In the genomic region with DNA sequence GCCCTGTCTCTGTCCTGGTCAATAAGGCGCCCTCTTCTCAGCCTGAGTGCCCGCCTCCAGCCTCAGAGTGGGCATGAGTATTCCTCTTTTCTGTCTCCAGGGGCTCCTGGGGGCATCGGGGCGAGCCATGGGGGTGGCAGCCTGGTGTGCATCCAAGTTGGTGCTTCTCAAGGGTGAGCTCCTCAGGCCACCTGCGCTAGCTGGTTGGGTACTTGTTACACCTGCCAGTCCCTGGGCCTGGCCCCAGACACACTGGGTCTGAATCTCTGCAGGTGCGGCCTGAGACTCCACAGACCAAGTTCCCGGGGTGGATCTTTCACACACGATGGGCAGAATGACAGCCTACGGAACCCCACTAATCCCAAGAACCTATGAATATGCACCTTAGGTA, we compare ENCODE assay signal across 22 cellular contexts.
"Had no signal": no experiment of that assay in that cellular context is flagged by ENCODE, and none has a peak within 500 bp of the region (broad histone marks: within the 10 kb centered on the region; RNA-seq: fewer than 3 reads in every experiment).

No MANE protein-coding gene starts in this region.

- H3K27me3 ChIP-seq: adrenal gland, ascending aorta, brain microvascular endothelial cell, hepatocyte, neural progenitor cell had no signal

- H3K4me3 Mint-ChIP-seq: activated naive CD8-positive, alpha-beta T cell; activated T-cell treated with anti-CD3 and anti-CD28 coated beads, Interleukin-2, amount 50 U/mL, for 4 hours; naive thymus-derived CD4-positive, alpha-beta T cell; neural progenitor cell; T-helper 17 cell had no signal

- H3K4me3 ChIP-seq: adrenal gland, ascending aorta, hepatocyte, lower lobe of right lung, neural progenitor cell, prostate gland had no signal

- H3K36me3 Mint-ChIP-seq: activated naive CD8-positive, alpha-beta T cell; immature natural killer cell; naive thymus-derived CD4-positive, alpha-beta T cell; neural progenitor cell had no signal

- ATAC-seq: activated T-cell treated with anti-CD3 and anti-CD28 coated beads, Interleukin-2, amount 50 U/mL, for 4 hours; left lobe of liver; lower lobe of right lung; naive thymus-derived CD4-positive, alpha-beta T cell; T-helper 17 cell had no signal

- H3K36me3 ChIP-seq: adrenal gland, ascending aorta, brain microvascular endothelial cell, lower lobe of right lung, neural progenitor cell, prostate gland had no signal

- H3K9me3 ChIP-seq: adrenal gland, ascending aorta, lower lobe of right lung, prostate gland had no signal

- DNase-seq: activated CD4-positive, alpha-beta T cell treated with anti-CD3 and anti-CD28 coated beads for 48 hours; activated CD8-positive, alpha-beta memory T cell treated with anti-CD3 and anti-CD28 coated beads, Interleukin-2, amount 50 U/mL, for 4 hours; activated naive CD4-positive, alpha-beta T cell; activated T-cell treated with anti-CD3 and anti-CD28 coated beads, Interleukin-2, amount 50 U/mL, for 4 hours; brain microvascular endothelial cell; central memory CD4-positive, alpha-beta T cell; effector memory CD4-positive, alpha-beta T cell; foreskin melanocyte; immature natural killer cell; lower lobe of right lung; stimulated activated CD4-positive, alpha-beta T cell treated with anti-CD3 and anti-CD28 coated beads, Interleukin-4, amount 100 ng/mL, for 24 hours; stimulated activated naive CD4-positive, alpha-beta T cell treated with Interleukin-2 at 50 U/mL for 16 hours; T-helper 17 cell had no signal

- H3K27ac ChIP-seq: adrenal gland, ascending aorta, brain microvascular endothelial cell, hepatocyte, lower lobe of right lung, neural progenitor cell, prostate gland had no signal

- H3K27ac Mint-ChIP-seq: activated naive CD8-positive, alpha-beta T cell; activated T-helper 2 cell treated with anti-CD3 and anti-CD28 coated beads, Interferon-gamma antibody, Interleukin-2, Interleukin-4, amounts not matched to agents 10 μg/mL and 5 μg/mL and 100 μg/mL, durations not matched to agents 14 hours and 24 hours and 36 hours; naive thymus-derived CD4-positive, alpha-beta T cell; T-helper 17 cell had no signal

- H3K4me1 ChIP-seq: ascending aorta, prostate gland had no signal

- H3K9me3 Mint-ChIP-seq: activated T-cell treated with anti-CD3 and anti-CD28 coated beads, Interleukin-2, amount 50 U/mL, for 4 hours; activated T-helper 2 cell treated with anti-CD3 and anti-CD28 coated beads, Interferon-gamma antibody, Interleukin-2, Interleukin-4, amounts not matched to agents 10 μg/mL and 5 μg/mL and 100 μg/mL, durations not matched to agents 14 hours and 24 hours and 36 hours; immature natural killer cell had no signal
